1 cellular context compared by ENCODE assay signal in the genomic region with DNA sequence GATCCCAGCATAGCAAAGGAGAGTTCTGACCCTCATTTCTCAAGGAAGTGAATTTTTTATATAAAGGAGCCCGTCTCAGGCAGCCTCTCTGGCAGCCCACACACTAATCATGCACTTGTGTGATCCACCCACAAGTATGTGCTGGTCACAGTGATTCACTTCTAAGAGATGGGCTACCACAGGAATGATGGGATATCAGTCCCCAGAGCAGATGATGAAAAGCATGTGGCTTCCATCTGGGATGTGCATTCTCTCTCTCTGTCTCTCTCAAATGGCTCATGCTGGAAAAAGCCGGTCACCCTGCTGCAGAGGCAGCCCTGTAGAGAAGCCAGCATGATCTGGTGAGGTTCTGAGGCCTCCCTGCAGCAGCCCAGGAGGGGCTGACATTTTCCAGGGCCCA.
TF ChIP-seq lines count a peak whose summit lies in the region.

No MANE protein-coding gene starts in this region.

TF ChIP-seq in HepG2, 621 proteins besides CTCF, POLR2A, EP300 and RAD21:
- TF ChIP-seq ZMAT3 (CRISPR knock-in tag; conservative IDR thresholded peaks at IDR 0.05) = no peak
- no peak for TF ChIP-seq ZNF546 (CRISPR knock-in tag; conservative IDR thresholded peaks at IDR 0.05)
- no peak for TF ChIP-seq ZNF468 (CRISPR knock-in tag; IDR thresholded peaks at IDR 0.05)
- TF ChIP-seq SKI (IDR thresholded peaks at IDR 0.05; ENCODE audit: partially characterized antibody) = no peak
- TF ChIP-seq RFX3 (CRISPR knock-in tag; IDR thresholded peaks at IDR 0.05) = no peak
- no peak for TF ChIP-seq PHB2 (IDR thresholded peaks at IDR 0.05; ENCODE audit: partially characterized antibody)
- no peak for TF ChIP-seq RFX5 (IDR thresholded peaks at IDR 0.05; ENCODE audit: low read depth, low read length)
- no peak for TF ChIP-seq ZSCAN12 (CRISPR knock-in tag; IDR thresholded peaks at IDR 0.05)
- TF ChIP-seq NCOR1 (IDR thresholded peaks at IDR 0.05; ENCODE audit: borderline replicate concordance, low read length) = no peak
- TF ChIP-seq MXD4 (CRISPR knock-in tag; IDR thresholded peaks at IDR 0.05) = no peak
- no peak for TF ChIP-seq KLF11 (CRISPR knock-in tag; IDR thresholded peaks at IDR 0.05)
- no peak for TF ChIP-seq ELF4 (CRISPR knock-in tag; IDR thresholded peaks at IDR 0.05; ENCODE audit: borderline replicate concordance)
- no peak for TF ChIP-seq AKAP8 (CRISPR knock-in tag; IDR thresholded peaks at IDR 0.05)
- TF ChIP-seq NR2F2 (IDR thresholded peaks at IDR 0.05; ENCODE audit: borderline replicate concordance, low read depth) = no peak
- no peak for TF ChIP-seq ZNF598 (CRISPR knock-in tag; IDR thresholded peaks at IDR 0.05; ENCODE audit: borderline replicate concordance)
- no peak for TF ChIP-seq SP4 (CRISPR knock-in tag; IDR thresholded peaks at IDR 0.05)
- TF ChIP-seq, protein P1, sequence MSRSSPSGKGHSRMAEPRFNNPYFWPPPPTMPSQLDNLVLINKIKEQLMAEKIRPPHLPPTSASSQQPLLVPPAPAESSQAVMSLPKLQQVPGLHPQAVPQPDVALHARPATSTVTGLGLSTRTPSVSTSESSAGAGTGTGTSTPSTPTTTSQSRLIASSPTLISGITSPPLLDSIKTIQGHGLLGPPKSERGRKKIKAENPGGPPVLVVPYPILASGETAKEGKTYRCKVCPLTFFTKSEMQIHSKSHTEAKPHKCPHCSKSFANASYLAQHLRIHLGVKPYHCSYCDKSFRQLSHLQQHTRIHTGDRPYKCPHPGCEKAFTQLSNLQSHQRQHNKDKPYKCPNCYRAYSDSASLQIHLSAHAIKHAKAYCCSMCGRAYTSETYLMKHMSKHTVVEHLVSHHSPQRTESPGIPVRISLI (CRISPR knock-in tag; IDR thresholded peaks at IDR 0.05; ENCODE audit: borderline replicate concordance) = no peak
- TF ChIP-seq KAT8 (CRISPR knock-in tag; IDR thresholded peaks at IDR 0.05) = no peak
- no peak for TF ChIP-seq ZKSCAN5 (CRISPR knock-in tag; IDR thresholded peaks at IDR 0.05)
- no peak for TF ChIP-seq MAFK (conservative IDR thresholded peaks at IDR 0.05 in 1 of 2, IDR thresholded peaks at IDR 0.05 in 1 of 2; ENCODE audit: low read length in 2 of 2)
